Comparison of ENCODE assay signal across 8 cellular contexts in the genomic region with DNA sequence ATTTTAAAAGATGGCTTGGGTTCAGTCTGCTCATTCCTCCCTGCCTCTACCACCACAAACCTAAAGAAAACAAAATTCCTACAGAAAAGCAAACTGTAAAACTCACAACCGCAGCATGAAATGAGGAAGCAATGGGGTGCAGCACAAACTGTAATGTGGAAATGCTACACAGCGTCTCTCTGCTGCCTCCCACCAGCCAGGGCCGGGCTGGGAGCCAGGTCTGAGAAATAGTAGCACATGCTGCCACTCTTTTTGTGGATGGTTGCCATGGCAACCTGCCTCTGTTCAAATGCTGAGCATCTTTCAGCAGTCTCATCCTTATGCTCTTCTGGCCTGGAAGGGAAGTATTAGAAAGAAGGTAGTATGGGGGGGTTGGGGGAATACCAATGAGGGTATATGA. TPM values are rescaled to one million over a fixed set of nuclear protein-coding genes. Genes with fewer than 3 reads are reported as not detected.
DNase-seq lines count a peak whose midpoint lies in the region; ATAC-seq lines count a peak whose summit lies in the region.

No MANE protein-coding gene starts in this region.

- H3K9me3 Mint-ChIP-seq in effector memory CD8-positive, alpha-beta T cell = no peaks in the 10 kb centered on the region

- peaks cover 6% of the 10 kb centered on the region for H3K36me3 Mint-ChIP-seq in effector memory CD8-positive, alpha-beta T cell (ENCODE audit: insufficient read depth)

- DNase-seq in ELR (ENCODE audit: low read depth) (peak; percentile 39), RPMI7951 (ENCODE audit: low read depth) (peak; percentile 26), middle frontal gyrus (ENCODE audit: extremely low spot score, low spot score) (peak; percentile 88), islet precursor cell (no peak)
- no peak for DNase-seq in effector memory CD8-positive, alpha-beta T cell
- DNase-seq in activated naive CD4-positive, alpha-beta T cell treated with anti-CD3 and anti-CD28 coated beads, Interleukin-2, amount 50 U/mL, for 16 hours = no peak

- H3K27me3 Mint-ChIP-seq in effector memory CD8-positive, alpha-beta T cell = no peaks in the 10 kb centered on the region

- ATAC-seq in HG02588 (IDR thresholded peaks at IDR 0.05; ENCODE audit: unreplicated experiment) = peak; percentile 37
- ATAC-seq in effector memory CD8-positive, alpha-beta T cell (replicated peaks) = no peak
- ATAC-seq in HG02970 (IDR thresholded peaks at IDR 0.05; ENCODE audit: low FRiP score, unreplicated experiment) = no peak

- no peak overlapping the region for H3K4me3 Mint-ChIP-seq in effector memory CD8-positive, alpha-beta T cell

- peak overlapping the region; percentile 49 to 66 for H3K27ac Mint-ChIP-seq in effector memory CD8-positive, alpha-beta T cell

- peaks cover 6 to 7% of the 10 kb centered on the region in 2 donors for H3K4me1 Mint-ChIP-seq in effector memory CD8-positive, alpha-beta T cell (ENCODE audit: low read depth in 2 of 2)

RNA-seq across cellular contexts. Expression of a gene that starts 55.4 kb away (rescaled TPM):
- not detected in 2 replicates for total RNA-seq in RPMI7951 (2014; rRNA removed; shearing (Covaris generic))

Comparison
In these comparisons a context has a peak if more than half of its experiments do, and no peak if none do; other contexts are left out.
1. DNase-seq: peak in ELR (single experiment), RPMI7951 (single experiment) and middle frontal gyrus (single experiment); none in effector memory CD8-positive, alpha-beta T cell (0 of 3), islet precursor cell (single experiment) and activated naive CD4-positive, alpha-beta T cell treated with anti-CD3 and anti-CD28 coated beads, Interleukin-2, amount 50 U/mL, for 16 hours (single experiment).